ENCODE assay signal across 1 cellular context in genomic region chr17:10668771-10669170, GRCh38.
TF ChIP-seq lines count a peak whose summit lies in the region.

No MANE protein-coding gene starts in this region.

TF ChIP-seq in SK-N-SH, 30 proteins besides CTCF, POLR2A, EP300 and RAD21:
- peak; percentile 57 for TF ChIP-seq JUND (IDR thresholded peaks at IDR 0.05)
- TF ChIP-seq MEF2A (IDR thresholded peaks at IDR 0.05; ENCODE audit: borderline replicate concordance, low read depth), result 0 out of 2 replicates have a peak, but pooled peaks have one; percentile 44
- no peak for TF ChIP-seq RFX5 (IDR thresholded peaks at IDR 0.05; ENCODE audit: low read length)
- TF ChIP-seq TCF12 (IDR thresholded peaks at IDR 0.05), result peak; percentile 40
- TF ChIP-seq FOSL2 (IDR thresholded peaks at IDR 0.05; ENCODE audit: borderline replicate concordance, low read depth), result peak; percentile 48; the same call in 1 of the 2 replicates
- TF ChIP-seq MAX (IDR thresholded peaks at IDR 0.05; ENCODE audit: low read depth), result no peak
- 0 out of 2 replicates have a peak, but pooled peaks have one; percentile 17 for TF ChIP-seq RXRA (IDR thresholded peaks at IDR 0.05; ENCODE audit: borderline replicate concordance, low read depth)
- TF ChIP-seq, protein P1, sequence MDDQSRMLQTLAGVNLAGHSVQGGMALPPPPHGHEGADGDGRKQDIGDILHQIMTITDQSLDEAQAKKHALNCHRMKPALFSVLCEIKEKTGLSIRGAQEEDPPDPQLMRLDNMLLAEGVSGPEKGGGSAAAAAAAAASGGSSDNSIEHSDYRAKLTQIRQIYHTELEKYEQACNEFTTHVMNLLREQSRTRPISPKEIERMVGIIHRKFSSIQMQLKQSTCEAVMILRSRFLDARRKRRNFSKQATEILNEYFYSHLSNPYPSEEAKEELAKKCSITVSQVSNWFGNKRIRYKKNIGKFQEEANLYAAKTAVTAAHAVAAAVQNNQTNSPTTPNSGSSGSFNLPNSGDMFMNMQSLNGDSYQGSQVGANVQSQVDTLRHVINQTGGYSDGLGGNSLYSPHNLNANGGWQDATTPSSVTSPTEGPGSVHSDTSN (IDR thresholded peaks at IDR 0.05), result peak; percentile 79
